1 cellular context compared by ENCODE assay signal in genomic region chr6:63245908-63246307, GRCh38.
TF ChIP-seq lines count a peak whose summit lies in the region.

No MANE protein-coding gene starts in this region.

TF ChIP-seq in GM12878, 131 proteins besides CTCF, POLR2A, EP300 and RAD21 (continued from another document):
- TF ChIP-seq CBX5 (IDR thresholded peaks at IDR 0.05; ENCODE audit: low read depth) (no peak), STAT1 (conservative IDR thresholded peaks at IDR 0.05) (no peak), CBFB (IDR thresholded peaks at IDR 0.05; ENCODE audit: low read depth) (no peak), PAX8 (IDR thresholded peaks at IDR 0.05) (no peak), RBBP5 (conservative IDR thresholded peaks at IDR 0.05) (no peak), ZBTB40 (IDR thresholded peaks at IDR 0.05; ENCODE audit: borderline replicate concordance) (no peak), SPI1 (IDR thresholded peaks at IDR 0.05; ENCODE audit: borderline replicate concordance, insufficient read depth, low read depth, low read length) (no peak), TCF12 (IDR thresholded peaks at IDR 0.05; ENCODE audit: low read depth, low read length) (no peak)
